20 cellular contexts compared by ENCODE assay signal in the genomic region with DNA sequence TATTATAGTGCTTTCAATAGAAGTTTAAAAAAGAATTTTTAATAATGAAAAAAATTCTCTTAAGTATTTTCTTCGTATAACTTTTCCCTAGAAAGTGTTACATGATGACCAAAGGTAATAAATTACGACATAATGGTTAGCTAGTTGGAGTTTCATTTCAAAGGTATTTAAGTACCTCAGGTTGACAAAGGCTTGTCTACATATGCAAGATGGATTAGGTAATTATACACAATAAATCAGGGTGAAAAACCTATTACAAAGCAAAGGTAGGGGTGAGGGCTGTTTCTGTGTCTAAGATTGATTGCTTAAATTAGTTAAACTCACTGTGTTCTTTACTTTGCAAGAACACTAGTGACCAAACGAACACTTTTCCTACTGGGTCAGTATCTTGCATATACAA.
"Had no signal": no experiment of that assay in that cellular context is flagged by ENCODE, and none has a peak within 500 bp of the region (broad histone marks: within the 10 kb centered on the region; RNA-seq: fewer than 3 reads in every experiment).

No MANE protein-coding gene starts in this region.

- DNase-seq: Karpas-422; KG1; MM.1S; NCI-H1092 treated with DMSO at 0.1 percent for 48 hours; NCI-H1436; NCI-H187 treated with DMSO at 0.1 percent for 48 hours; NCI-H2029 treated with DMSO at 0.1 percent for 48 hours; NCI-H2171 treated with DMSO at 0.1 percent for 48 hours; NCI-H345; NCI-H446 treated with DMSO at 0.1 percent for 48 hours; NCI-H510A treated with DMSO at 0.1 percent for 48 hours; NCI-H526; NCI-H774; NK-92 treated with Interleukin-12 subunit alpha and Interleukin-12 subunit beta, amount 100 ng/mL, for 24 hours; PC-3; Right ventricle myocardium superior; SIG-M5 had no signal

- ATAC-seq: Panc1, PC-3 had no signal

- H3K27me3 ChIP-seq: SJSA1 had no signal

- H3K36me3 ChIP-seq: SJSA1 had no signal

- H3K9me3 ChIP-seq: SJSA1 had no signal

- H3K4me3 ChIP-seq: SJSA1, SK-N-MC had no signal

- H3K27ac ChIP-seq: SJSA1, SK-N-MC had no signal
